In genomic region chr20:32157611-32158010, GRCh38 we compare ENCODE assay signal across 1 cellular context.
TF ChIP-seq lines count a peak whose summit lies in the region.

No MANE protein-coding gene starts in this region.

TF ChIP-seq in HepG2, 621 proteins besides CTCF, POLR2A, EP300 and RAD21:
- no peak for TF ChIP-seq ZNF816 (CRISPR knock-in tag; IDR thresholded peaks at IDR 0.05; ENCODE audit: borderline replicate concordance)
- 0 out of 2 replicates have a peak, but pooled peaks have one; percentile 11 for TF ChIP-seq ZNF687 (CRISPR knock-in tag; IDR thresholded peaks at IDR 0.05)
- no peak for TF ChIP-seq CEBPZ (IDR thresholded peaks at IDR 0.05; ENCODE audit: low read length)
- TF ChIP-seq ZNF20 (CRISPR knock-in tag; IDR thresholded peaks at IDR 0.05), result no peak
- peak; percentile 24; the same call in 1 of the 2 replicates for TF ChIP-seq ZNF768 (CRISPR knock-in tag; IDR thresholded peaks at IDR 0.05)
- TF ChIP-seq NFATC3 (CRISPR knock-in tag; IDR thresholded peaks at IDR 0.05), result no peak
- TF ChIP-seq MYC (CRISPR knock-in tag; IDR thresholded peaks at IDR 0.05; ENCODE audit: borderline replicate concordance), result peak; percentile 40; the same call in 1 of the 2 replicates
- TF ChIP-seq, protein P1, sequence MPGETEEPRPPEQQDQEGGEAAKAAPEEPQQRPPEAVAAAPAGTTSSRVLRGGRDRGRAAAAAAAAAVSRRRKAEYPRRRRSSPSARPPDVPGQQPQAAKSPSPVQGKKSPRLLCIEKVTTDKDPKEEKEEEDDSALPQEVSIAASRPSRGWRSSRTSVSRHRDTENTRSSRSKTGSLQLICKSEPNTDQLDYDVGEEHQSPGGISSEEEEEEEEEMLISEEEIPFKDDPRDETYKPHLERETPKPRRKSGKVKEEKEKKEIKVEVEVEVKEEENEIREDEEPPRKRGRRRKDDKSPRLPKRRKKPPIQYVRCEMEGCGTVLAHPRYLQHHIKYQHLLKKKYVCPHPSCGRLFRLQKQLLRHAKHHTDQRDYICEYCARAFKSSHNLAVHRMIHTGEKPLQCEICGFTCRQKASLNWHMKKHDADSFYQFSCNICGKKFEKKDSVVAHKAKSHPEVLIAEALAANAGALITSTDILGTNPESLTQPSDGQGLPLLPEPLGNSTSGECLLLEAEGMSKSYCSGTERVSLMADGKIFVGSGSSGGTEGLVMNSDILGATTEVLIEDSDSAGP (CRISPR knock-in tag; IDR thresholded peaks at IDR 0.05; ENCODE audit: borderline replicate concordance), result 0 out of 2 replicates have a peak, but pooled peaks have one; percentile 13
- TF ChIP-seq AGO2 (optimal IDR thresholded peaks at IDR 0.05; ENCODE audit: low read depth, low read length), result peak; percentile 44
TF ChIP-seq in HepG2: peak in this region for 5.
